Comparison of ENCODE assay signal across 8 cellular contexts in genomic region chr18:53698907-53699306, GRCh38.
A peak's percentile ranks its signal among the peaks of the same experiment; 100 is the strongest.
DNase-seq lines count a peak whose midpoint lies in the region; ATAC-seq and TF ChIP-seq lines count a peak whose summit lies in the region.

No MANE protein-coding gene starts in this region.

- no peak overlapping the region for H3K4me3 ChIP-seq in PC-3 (ENCODE audit: low read length)
- no peak overlapping the region for H3K4me3 ChIP-seq in smooth muscle cell

- H3K27me3 ChIP-seq in PC-3 (ENCODE audit: low read length) (peaks cover 27% of the 10 kb centered on the region), smooth muscle cell (ENCODE audit: low read depth) (no peaks in the 10 kb centered on the region)

- H3K9ac ChIP-seq in PC-3 (ENCODE audit: low read length) (no peak overlapping the region), smooth muscle cell (ENCODE audit: low read depth) (no peak overlapping the region)

- H4K20me1 ChIP-seq in PC-3 (ENCODE audit: low read length), result no peaks in the 10 kb centered on the region
- H4K20me1 ChIP-seq in smooth muscle cell (ENCODE audit: low read depth), result no peaks in the 10 kb centered on the region

- H3K4me2 ChIP-seq in PC-3 (ENCODE audit: low read length) (no peak overlapping the region), smooth muscle cell (no peak overlapping the region)

- TF ChIP-seq CTCF in PC-3 (conservative IDR thresholded peaks at IDR 0.05; ENCODE audit: low read depth, low read length), result peak; percentile 85
- peak; percentile 68 for TF ChIP-seq CTCF in smooth muscle cell (IDR thresholded peaks at IDR 0.05; ENCODE audit: borderline replicate concordance, insufficient read depth, poor library complexity, severe bottlenecking)

- H3K4me1 ChIP-seq in PC-3 (ENCODE audit: insufficient read depth, low read length) (no peaks in the 10 kb centered on the region), smooth muscle cell (ENCODE audit: low read depth) (no peaks in the 10 kb centered on the region)

- H3K9me3 ChIP-seq in PC-3 (ENCODE audit: low read length), result no peaks in the 10 kb centered on the region
- H3K9me3 ChIP-seq in smooth muscle cell (replicated peaks; ENCODE audit: low read depth), result no peaks in the 10 kb centered on the region

- H3K9me2 ChIP-seq in PC-3 (replicated peaks; ENCODE audit: low read length), result no peaks in the 10 kb centered on the region

- no peaks in the 10 kb centered on the region for H3F3A ChIP-seq in PC-3 (ENCODE audit: low read length, unreplicated experiment)
- no peaks in the 10 kb centered on the region for H3F3A ChIP-seq in smooth muscle cell (ENCODE audit: low read depth)

- no peak overlapping the region for H3K27ac ChIP-seq in PC-3 (ENCODE audit: low read length)
- H3K27ac ChIP-seq in smooth muscle cell (ENCODE audit: low read depth), result no peak overlapping the region

- no TSS peak for BruUV-seq in PC-3 (replicated peaks; lab: Mats Ljungman, UMichigan)

- H3K36me3 ChIP-seq in PC-3 (ENCODE audit: low read depth, low read length) (no peaks in the 10 kb centered on the region), smooth muscle cell (ENCODE audit: low read depth) (no peaks in the 10 kb centered on the region)

- CTCF ChIA-PET in PC-3 (lab: Charles Lee), result interaction anchor here (0.5 to 1.6 kb wide), 8 partner anchors 12 to 507 kb away, joined by 3 to 15 read pairs (median 4); no protein-coding TSS in a partner anchor

- POLR2A ChIA-PET in PC-3 (lab: Charles Lee; ENCODE audit: unreplicated experiment), result no interaction called here

- peak; percentile 67 for ATAC-seq in HG02981 (IDR thresholded peaks at IDR 0.05; ENCODE audit: unreplicated experiment)
- peak; percentile 84 for ATAC-seq in PC-3
- no peak for ATAC-seq in HG03342 (IDR thresholded peaks at IDR 0.05; ENCODE audit: unreplicated experiment)

- H2AFZ ChIP-seq in PC-3 (ENCODE audit: low read length) (no peak overlapping the region), smooth muscle cell (ENCODE audit: low read depth) (no peak overlapping the region)

- intact Hi-C loops in PC-3 (cut with micrococcal nuclease), result loop anchor here (1.0 to 2.0 kb wide), 3 partner anchors 165 to 420 kb away; no protein-coding TSS in a partner anchor

- no peaks in the 10 kb centered on the region for H3K79me2 ChIP-seq in PC-3 (ENCODE audit: low read length)
- no peaks in the 10 kb centered on the region for H3K79me2 ChIP-seq in smooth muscle cell (ENCODE audit: low read depth)

- peak; percentile 37 for DNase-seq in EH (ENCODE audit: low read depth)
- peak; percentile 60 for DNase-seq in PC-3
- peak; percentile 51 for DNase-seq in globus pallidus (ENCODE audit: low spot score)
- no peak for DNase-seq in smooth muscle cell (lab: John Stamatoyannopoulos, UW; ENCODE audit: unreplicated experiment)
- no peak for DNase-seq in NCI-H146 treated with DMSO at 0.1 percent for 48 hours (lab: John Stamatoyannopoulos, UW; ENCODE audit: unreplicated experiment)
- DNase-seq in T-helper 1 cell, result no peak

- WGBS in smooth muscle cell (ENCODE audit: low lambda C conversion rate), result 0% methylated on average over 2 of the region's 2 CpGs

Comparison
In these comparisons a context has a peak if more than half of its experiments do, and no peak if none do; other contexts are left out.
1. DNase-seq: peak in EH (single experiment), PC-3 (single experiment) and globus pallidus (single experiment); none in smooth muscle cell (single experiment), NCI-H146 treated with DMSO at 0.1 percent for 48 hours (single experiment) and T-helper 1 cell (0 of 5).